In the genomic region with DNA sequence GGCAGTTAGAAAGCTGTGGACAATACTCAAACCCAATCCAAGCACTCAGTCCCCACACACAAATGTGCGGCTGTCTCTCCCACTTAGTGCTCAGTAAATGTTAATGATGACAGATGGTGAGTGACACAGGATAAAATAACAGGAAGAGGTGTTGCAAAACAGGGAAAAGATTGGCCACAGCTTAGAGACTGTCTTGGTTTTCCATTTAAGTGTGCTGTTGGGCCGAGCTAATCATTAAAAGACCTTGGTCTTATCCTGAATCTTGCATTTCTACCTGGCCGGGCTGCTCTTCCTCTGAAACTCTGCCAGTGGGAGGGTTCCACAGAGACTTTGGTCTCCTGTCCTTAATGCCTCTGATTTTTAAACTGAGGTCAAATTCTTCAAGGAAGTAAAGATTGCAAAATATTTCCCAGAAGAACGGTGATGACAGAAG, we compare ENCODE assay signal across 14 cellular contexts.
"Had no signal": no experiment of that assay in that cellular context is flagged by ENCODE, and none has a peak within 500 bp of the region (broad histone marks: within the 10 kb centered on the region; RNA-seq: fewer than 3 reads in every experiment).

No MANE protein-coding gene starts in this region.

- H3K4me3 Mint-ChIP-seq: activated CD4-positive, alpha-beta memory T cell treated with anti-CD3 and anti-CD28 coated beads, Interleukin-2, amount 10 ng/mL, durations not matched to agents 7 days and 5 days; activated CD4-positive, alpha-beta T cell treated with anti-CD3 and anti-CD28 coated beads for 36 hours; activated naive CD8-positive, alpha-beta T cell treated with anti-CD3 and anti-CD28 coated beads for 36 hours; endodermal cell; neural crest cell had no signal

- DNase-seq: activated CD4-positive, alpha-beta memory T cell treated with anti-CD3 and anti-CD28 coated beads, Interleukin-2, amount 10 ng/mL, durations not matched to agents 7 days and 5 days; activated CD4-positive, alpha-beta T cell treated with anti-CD3 and anti-CD28 coated beads for 36 hours; activated gamma-delta T cell treated with Interleukin-2 at 50 U/mL for 16 hours; activated naive CD8-positive, alpha-beta T cell treated with anti-CD3 and anti-CD28 coated beads for 36 hours; activated T-cell treated with anti-CD3 and anti-CD28 coated beads, Interleukin-2, amount 50 U/mL, for 48 hours; cerebellar nuclear complex; dermis blood vessel endothelial cell; endodermal cell; left ventricle myocardium inferior; mesenchymal stem cell; ovary; T1000 had no signal

- H3K36me3 ChIP-seq: left ventricle myocardium inferior, ovary had no signal

- H3K9me3 ChIP-seq: left ventricle myocardium inferior, ovary had no signal

- H3K4me1 ChIP-seq: left ventricle myocardium inferior had no signal

- H3K4me2 ChIP-seq: smooth muscle cell had no signal

- H3K27ac ChIP-seq: left ventricle myocardium inferior, ovary had no signal

- H3K9me3 Mint-ChIP-seq: activated CD4-positive, alpha-beta memory T cell treated with anti-CD3 and anti-CD28 coated beads, Interleukin-2, amount 10 ng/mL, durations not matched to agents 7 days and 5 days; activated naive CD8-positive, alpha-beta T cell treated with anti-CD3 and anti-CD28 coated beads for 36 hours; endodermal cell; neural crest cell had no signal

- ATAC-seq: activated CD4-positive, alpha-beta T cell treated with anti-CD3 and anti-CD28 coated beads for 36 hours had no signal

- H3K36me3 Mint-ChIP-seq: activated naive CD8-positive, alpha-beta T cell treated with anti-CD3 and anti-CD28 coated beads for 36 hours had no signal

- H3K4me3 ChIP-seq: left ventricle myocardium inferior, ovary, smooth muscle cell had no signal

- H3K27me3 ChIP-seq: ovary had no signal

- H3K27ac Mint-ChIP-seq: activated CD4-positive, alpha-beta memory T cell treated with anti-CD3 and anti-CD28 coated beads, Interleukin-2, amount 10 ng/mL, durations not matched to agents 7 days and 5 days; activated CD4-positive, alpha-beta T cell treated with anti-CD3 and anti-CD28 coated beads for 36 hours; activated naive CD8-positive, alpha-beta T cell treated with anti-CD3 and anti-CD28 coated beads for 36 hours; endodermal cell had no signal

- H3K4me1 Mint-ChIP-seq: activated CD4-positive, alpha-beta memory T cell treated with anti-CD3 and anti-CD28 coated beads, Interleukin-2, amount 10 ng/mL, durations not matched to agents 7 days and 5 days; activated CD4-positive, alpha-beta T cell treated with anti-CD3 and anti-CD28 coated beads for 36 hours; activated naive CD8-positive, alpha-beta T cell treated with anti-CD3 and anti-CD28 coated beads for 36 hours; neural crest cell had no signal
